In genomic region chr22:45629469-45630089, GRCh38 we compare ENCODE assay signal across 1 cellular context.
TF ChIP-seq lines count a peak whose summit lies in the region.

No MANE protein-coding gene starts in this region.

TF ChIP-seq in HepG2, 621 proteins besides CTCF, POLR2A, EP300 and RAD21 (continued from another document and continues in another):
- no peak for TF ChIP-seq DMTF1 (CRISPR knock-in tag; IDR thresholded peaks at IDR 0.05)
- TF ChIP-seq ZBTB38 (CRISPR knock-in tag; IDR thresholded peaks at IDR 0.05): peak; percentile 77
- no peak for TF ChIP-seq KDM5B (CRISPR knock-in tag; IDR thresholded peaks at IDR 0.05; ENCODE audit: borderline replicate concordance)
- TF ChIP-seq USF2 (IDR thresholded peaks at IDR 0.05; ENCODE audit: low read depth, low read length): no peak
- no peak for TF ChIP-seq USF2 (CRISPR knock-in tag; IDR thresholded peaks at IDR 0.05; ENCODE audit: borderline replicate concordance)
- no peak for TF ChIP-seq RERE (CRISPR knock-in tag; IDR thresholded peaks at IDR 0.05; ENCODE audit: low read depth)
- TF ChIP-seq HOMEZ (CRISPR knock-in tag; IDR thresholded peaks at IDR 0.05; ENCODE audit: low read depth): no peak
- peak; percentile 42; the same call in 1 of the 2 replicates for TF ChIP-seq SIN3A (IDR thresholded peaks at IDR 0.05; ENCODE audit: borderline replicate concordance, low read depth, low read length)
- TF ChIP-seq ZNF510 (CRISPR knock-in tag; IDR thresholded peaks at IDR 0.05; ENCODE audit: low read depth): no peak
- TF ChIP-seq ZNF333 (CRISPR knock-in tag; IDR thresholded peaks at IDR 0.05; ENCODE audit: borderline replicate concordance): no peak
- no peak for TF ChIP-seq ZNF766 (CRISPR knock-in tag; IDR thresholded peaks at IDR 0.05; ENCODE audit: borderline replicate concordance)
- TF ChIP-seq DR1 (CRISPR knock-in tag; IDR thresholded peaks at IDR 0.05): no peak
- TF ChIP-seq DZIP1 (CRISPR knock-in tag; IDR thresholded peaks at IDR 0.05): no peak
- TF ChIP-seq XBP1 (CRISPR knock-in tag; IDR thresholded peaks at IDR 0.05): no peak
- no peak for TF ChIP-seq ZBTB43 (CRISPR knock-in tag; conservative IDR thresholded peaks at IDR 0.05)
- TF ChIP-seq RFX3 (CRISPR knock-in tag; IDR thresholded peaks at IDR 0.05): no peak
- no peak for TF ChIP-seq HOXA7 (CRISPR knock-in tag; IDR thresholded peaks at IDR 0.05)
- no peak for TF ChIP-seq HBP1 (CRISPR knock-in tag; IDR thresholded peaks at IDR 0.05; ENCODE audit: low read depth)
- no peak for TF ChIP-seq ZNF234 (CRISPR knock-in tag; conservative IDR thresholded peaks at IDR 0.05)
- no peak for TF ChIP-seq KLF12 (CRISPR knock-in tag; IDR thresholded peaks at IDR 0.05; ENCODE audit: borderline replicate concordance)
- TF ChIP-seq HNF4A (CRISPR knock-in tag; IDR thresholded peaks at IDR 0.05): peak; percentile 62; the same call in 1 of the 2 replicates
- no peak for TF ChIP-seq ZNF616 (CRISPR knock-in tag; IDR thresholded peaks at IDR 0.05; ENCODE audit: low read depth)
- peak; percentile 73 for TF ChIP-seq PHF21A (CRISPR knock-in tag; IDR thresholded peaks at IDR 0.05)
- TF ChIP-seq ZNF788 (CRISPR knock-in tag; IDR thresholded peaks at IDR 0.05; ENCODE audit: borderline replicate concordance): 0 out of 2 replicates have a peak, but pooled peaks have one; percentile 37
- TF ChIP-seq POLR2AphosphoS5 (IDR thresholded peaks at IDR 0.05; ENCODE audit: low read depth, low read length): no peak
- TF ChIP-seq ZNF605 (CRISPR knock-in tag; IDR thresholded peaks at IDR 0.05): no peak
- TF ChIP-seq ZNF660 (CRISPR knock-in tag; IDR thresholded peaks at IDR 0.05; ENCODE audit: borderline replicate concordance, low read depth): no peak
- TF ChIP-seq ZNF251 (CRISPR knock-in tag; IDR thresholded peaks at IDR 0.05): 0 out of 2 replicates have a peak, but pooled peaks have one; percentile 48
- TF ChIP-seq TCF7L2 (IDR thresholded peaks at IDR 0.05; ENCODE audit: low read depth, low read length): no peak
- TF ChIP-seq SP1 (IDR thresholded peaks at IDR 0.05): no peak
- TF ChIP-seq SP1 (CRISPR knock-in tag; IDR thresholded peaks at IDR 0.05): no peak
- TF ChIP-seq HNRNPH1 (optimal IDR thresholded peaks at IDR 0.05; ENCODE audit: low read depth, low read length): no peak
- TF ChIP-seq TRIM24 (CRISPR knock-in tag; IDR thresholded peaks at IDR 0.05): no peak
- no peak for TF ChIP-seq CENPT (CRISPR knock-in tag; IDR thresholded peaks at IDR 0.05; ENCODE audit: low read depth)
- no peak for TF ChIP-seq ZNF773 (CRISPR knock-in tag; IDR thresholded peaks at IDR 0.05; ENCODE audit: borderline replicate concordance)
- TF ChIP-seq ZNF331 (CRISPR knock-in tag; IDR thresholded peaks at IDR 0.05): no peak; the same call in 1 of the 2 replicates
- no peak for TF ChIP-seq ARID2 (CRISPR knock-in tag; IDR thresholded peaks at IDR 0.05; ENCODE audit: borderline replicate concordance)
- no peak for TF ChIP-seq MED13 (CRISPR knock-in tag; IDR thresholded peaks at IDR 0.05)
- TF ChIP-seq PHF20 (CRISPR knock-in tag; IDR thresholded peaks at IDR 0.05): no peak
- TF ChIP-seq SRY (CRISPR knock-in tag; IDR thresholded peaks at IDR 0.05): no peak
- TF ChIP-seq ZNF350 (CRISPR knock-in tag; IDR thresholded peaks at IDR 0.05; ENCODE audit: borderline replicate concordance, low read depth): peak; percentile 56; the same call in 1 of the 2 replicates
- TF ChIP-seq KLF6 (CRISPR knock-in tag; IDR thresholded peaks at IDR 0.05): no peak
- TF ChIP-seq CEBPZ (IDR thresholded peaks at IDR 0.05; ENCODE audit: low read length): no peak
- no peak for TF ChIP-seq KAT8 (CRISPR knock-in tag; IDR thresholded peaks at IDR 0.05)
- TF ChIP-seq ZNF468 (CRISPR knock-in tag; IDR thresholded peaks at IDR 0.05): no peak
- TF ChIP-seq HCFC1 (IDR thresholded peaks at IDR 0.05; ENCODE audit: low read depth, low read length): no peak
- TF ChIP-seq NFE2 (CRISPR knock-in tag; IDR thresholded peaks at IDR 0.05): no peak
- TF ChIP-seq JUND (CRISPR knock-in tag; IDR thresholded peaks at IDR 0.05): no peak
